In the genomic region with DNA sequence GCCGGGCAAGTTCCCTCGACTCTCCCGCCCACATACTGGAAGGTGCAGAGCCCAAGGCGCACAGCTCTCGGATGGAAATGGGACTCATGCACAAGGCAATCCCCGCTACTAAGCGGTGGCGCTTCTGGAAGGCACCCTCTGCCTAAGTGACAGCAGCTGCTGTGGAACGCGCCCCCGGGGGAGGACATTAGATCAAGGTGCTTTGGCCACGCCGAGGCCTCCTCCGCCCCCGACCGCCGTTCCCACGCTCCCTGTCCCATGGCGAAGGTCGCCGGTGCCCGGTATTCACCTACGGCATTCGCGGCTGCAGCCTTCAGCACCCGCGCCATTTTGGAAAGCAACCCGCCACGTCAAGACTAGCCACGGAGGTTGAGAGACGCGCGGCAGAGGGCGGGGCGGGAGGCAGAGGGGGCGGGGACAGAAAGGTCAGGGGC, we compare ENCODE assay signal across 8 cellular contexts. TPM values are rescaled to one million over a fixed set of nuclear protein-coding genes. Genes with fewer than 3 reads are reported as not detected.
DNase-seq lines count a peak whose midpoint lies in the region; ATAC-seq and TF ChIP-seq lines count a peak whose summit lies in the region.

A gene (minus strand): TSS at position 339 of the 434 bp plus-strand sequence. CDS start 10 bp downstream, at position 329.

- peak within 1 kb of the TSS; percentile 74 for H3K9ac ChIP-seq in rectal smooth muscle tissue (ENCODE audit: low read length)

- peak; percentile 55 for DNase-seq in GM12864 (ENCODE audit: low read depth)
- peak; percentile 90 for DNase-seq in NAMALWA (ENCODE audit: low spot score)
- peak; percentile 36 for DNase-seq in SKM-1 treated with dmso at 0.1 percent for 144 hours (lab: John Stamatoyannopoulos, UW; ENCODE audit: unreplicated experiment)
- peak; percentile 74 for DNase-seq in activated naive CD8-positive, alpha-beta T cell treated with anti-CD3 and anti-CD28 coated beads, Interleukin-2, amount 50 U/mL, for 16 hours (ENCODE audit: low read depth, low spot score)
- peak; percentile 92 for DNase-seq in left cardiac atrium
- DNase-seq in A172 (ENCODE audit: low spot score), result no peak

- no peaks in the 10 kb centered on the region for H3K27me3 ChIP-seq in rectal smooth muscle tissue (ENCODE audit: control insufficient read depth, insufficient read depth, low read length)

- peaks cover 1% of the 10 kb centered on the region for H3K36me3 ChIP-seq in rectal smooth muscle tissue (ENCODE audit: control insufficient read depth, insufficient read depth, low read length)

- peak within 1 kb of the TSS; percentile 76 for H3K4me3 ChIP-seq in GM12864 (ENCODE audit: low read depth, low read length)
- H3K4me3 ChIP-seq in rectal smooth muscle tissue (ENCODE audit: low read length), result peak within 1 kb of the TSS; percentile 88

- peaks cover 6% of the 10 kb centered on the region for H3K4me1 ChIP-seq in rectal smooth muscle tissue (ENCODE audit: control insufficient read depth, insufficient read depth, low read length)

- TF ChIP-seq CTCF in GM12864 (IDR thresholded peaks at IDR 0.05; ENCODE audit: low read depth, low read length, missing control alignments), result no peak

- intact Hi-C loops in left cardiac atrium (cut with DNase I), result loop anchor here in 1 of 2 donors (2.0 kb wide), 1 partner anchor 61 kb away; a partner anchor contains a TSS

- H3K27ac ChIP-seq in rectal smooth muscle tissue (ENCODE audit: low read depth, low read length), result peak within 1 kb of the TSS; percentile 93

- ATAC-seq in HG02571 (IDR thresholded peaks at IDR 0.05; ENCODE audit: unreplicated experiment) (peak; percentile 85), left cardiac atrium (peak; percentile 97 to 98)

RNA-seq across cellular contexts. Expression of the gene that starts here (rescaled TPM):
- total RNA-seq in left cardiac atrium, result 10 to 100 TPM; 26.6 to 31.7 TPM
- 3.9 and 4.4 TPM in 2 replicates for total RNA-seq in A172 (2014; rRNA removed; shearing (Covaris generic))
